Comparison of ENCODE assay signal across 11 cellular contexts in genomic region chr16:24984903-24985675, GRCh38. TPM values are rescaled to one million over a fixed set of nuclear protein-coding genes. Genes with fewer than 3 reads are reported as not detected.
A peak's percentile ranks its signal among the peaks of the same experiment; 100 is the strongest.
DNase-seq lines count a peak whose midpoint lies in the region; ATAC-seq and TF ChIP-seq lines count a peak whose summit lies in the region.
"Had no signal": no experiment of that assay in that cellular context is flagged by ENCODE, and none has a peak within 500 bp of the region (broad histone marks: within the 10 kb centered on the region; RNA-seq: fewer than 3 reads in every experiment).

No MANE protein-coding gene starts in this region.

- TF ChIP-seq EP300 in sigmoid colon (IDR thresholded peaks at IDR 0.05): no peak

- H3K27me3 ChIP-seq in CD4-positive, CD25-positive, alpha-beta regulatory T cell (ENCODE audit: control insufficient read depth, insufficient read depth, low read length): no peaks in the 10 kb centered on the region
- H3K27me3 ChIP-seq in dorsolateral prefrontal cortex (no peaks in the 10 kb centered on the region), sigmoid colon (no peaks in the 10 kb centered on the region)
- H3K27me3 ChIP-seq: cardiac muscle cell had no signal

- no peaks in the 10 kb centered on the region for H3K9me3 ChIP-seq in CD4-positive, CD25-positive, alpha-beta regulatory T cell (ENCODE audit: control insufficient read depth in 2 of 2, low read length in 2 of 2)
- no peaks in the 10 kb centered on the region for H3K9me3 ChIP-seq in sigmoid colon

- H3K4me1 Mint-ChIP-seq in CD4-positive, CD25-positive, alpha-beta regulatory T cell: peaks cover 41 to 81% (median 64%) of the 10 kb centered on the region in 4 donors
- peaks cover 88% of the 10 kb centered on the region for H3K4me1 Mint-ChIP-seq in HFFc6 (ENCODE audit: low read depth)

- TF ChIP-seq CTCF in HFFc6 (IDR thresholded peaks at IDR 0.05): no peak
- peak in 4 of 56 donors; percentile 8 to 18 (median 12) for TF ChIP-seq CTCF in dorsolateral prefrontal cortex (IDR thresholded peaks at IDR 0.05 in 54 of 56, conservative IDR thresholded peaks at IDR 0.05 in 2 of 56; ENCODE audit: low read depth in 1 of 56, partially characterized antibody in 56 of 56)
- no peak for TF ChIP-seq CTCF in sigmoid colon (IDR thresholded peaks at IDR 0.05)

- H3K36me3 ChIP-seq in CD4-positive, CD25-positive, alpha-beta regulatory T cell (ENCODE audit: control insufficient read depth, insufficient read depth, low read length): no peaks in the 10 kb centered on the region
- no peaks in the 10 kb centered on the region for H3K36me3 ChIP-seq in sigmoid colon
- H3K36me3 ChIP-seq: cardiac muscle cell had no signal

- intact Hi-C loops in dorsolateral prefrontal cortex (cut with DNase I): no loop called here
- intact Hi-C loops in sigmoid colon (cut with DNase I): no loop called here

- H3K9me3 Mint-ChIP-seq in CD4-positive, CD25-positive, alpha-beta regulatory T cell: peaks cover 0 to 3% (median 0%) of the 10 kb centered on the region in 7 donors
- H3K9me3 Mint-ChIP-seq in HFFc6: no peaks in the 10 kb centered on the region

- TF ChIP-seq POLR2A in sigmoid colon (IDR thresholded peaks at IDR 0.05): no peak

- H3K27me3 Mint-ChIP-seq in CD4-positive, CD25-positive, alpha-beta regulatory T cell: no peaks in the 10 kb centered on the region
- H3K27me3 Mint-ChIP-seq in HFFc6 (ENCODE audit: insufficient read depth): no peaks in the 10 kb centered on the region; the same call in 1 of the 2 replicates

- H3K36me3 Mint-ChIP-seq in CD4-positive, CD25-positive, alpha-beta regulatory T cell: peaks cover 4% of the 10 kb centered on the region
- peaks cover 26% of the 10 kb centered on the region for H3K36me3 Mint-ChIP-seq in HFFc6 (ENCODE audit: low read depth)

- no peak for ATAC-seq in CD4-positive, CD25-positive, alpha-beta regulatory T cell (ENCODE audit: low read depth in 2 of 2)
- ATAC-seq in GM19023 (IDR thresholded peaks at IDR 0.05; ENCODE audit: unreplicated experiment) (no peak), HG02870 (IDR thresholded peaks at IDR 0.05; ENCODE audit: unreplicated experiment) (no peak), HG03460 (IDR thresholded peaks at IDR 0.05; ENCODE audit: unreplicated experiment) (no peak)

- WGBS in sigmoid colon, 2 donors: 85 to 95% methylated on average over 5 of the region's 5 CpGs

- peaks cover 26% of the 10 kb centered on the region for H3K4me1 ChIP-seq in CD4-positive, CD25-positive, alpha-beta regulatory T cell (ENCODE audit: control insufficient read depth, insufficient read depth, low read length, poor library complexity, severe bottlenecking)
- H3K4me1 ChIP-seq in sigmoid colon: peaks cover 0 to 74% (median 64%) of the 10 kb centered on the region in 4 donors

- DNase-seq in CD4-positive, CD25-positive, alpha-beta regulatory T cell: no peak
- no peak for DNase-seq in HFFc6
- DNase-seq in dorsolateral prefrontal cortex: peak in 1 of 10 donors; percentile 41
- no peak for DNase-seq in sigmoid colon
- no peak for DNase-seq in SHP77 treated with DMSO at 0.1 percent for 48 hours (lab: John Stamatoyannopoulos, UW)
- DNase-seq: activated effector memory CD4-positive, alpha-beta T cell treated with Interleukin-2 at 50 U/mL for 16 hours had no signal

- H3K27ac Mint-ChIP-seq in CD4-positive, CD25-positive, alpha-beta regulatory T cell: peak overlapping the region; percentile 10 to 89 (median 58)
- H3K27ac Mint-ChIP-seq in HFFc6: peak overlapping the region; percentile 90
- H3K27ac Mint-ChIP-seq: T-helper 1 cell treated with Interleukin-12 subunit alpha and Interleukin-12 subunit beta and Interleukin-4 antibody, amounts not matched to agents 30 μg/mL and 1 μg/mL, for 36 hours had no signal

- no peak overlapping the region for H3K4me3 Mint-ChIP-seq in CD4-positive, CD25-positive, alpha-beta regulatory T cell
- 0 out of 2 replicates have a peak overlapping the region, but pooled peaks have one; percentile 29 for H3K4me3 Mint-ChIP-seq in HFFc6
- H3K4me3 Mint-ChIP-seq: T-helper 1 cell treated with Interleukin-12 subunit alpha and Interleukin-12 subunit beta and Interleukin-4 antibody, amounts not matched to agents 30 μg/mL and 1 μg/mL, for 36 hours had no signal

- H3K4me3 ChIP-seq in CD4-positive, CD25-positive, alpha-beta regulatory T cell (ENCODE audit: low read depth, low read length): no peak overlapping the region
- H3K4me3 ChIP-seq in dorsolateral prefrontal cortex (no peak overlapping the region), sigmoid colon (no peak overlapping the region)
- H3K4me3 ChIP-seq: cardiac muscle cell had no signal

- no peak overlapping the region for H3K27ac ChIP-seq in CD4-positive, CD25-positive, alpha-beta regulatory T cell (ENCODE audit: insufficient read depth, low read length, poor library complexity, severe bottlenecking)
- peak overlapping the region in 39 of 59 donors; percentile 0 to 97 (median 59) for H3K27ac ChIP-seq in dorsolateral prefrontal cortex
- H3K27ac ChIP-seq in sigmoid colon: peak overlapping the region in 3 of 4 donors; percentile 72 to 87 (median 76)
- H3K27ac ChIP-seq: cardiac muscle cell had no signal

RNA-seq across cellular contexts. Expression of gene ARHGAP17, which starts 30.1 kb away (rescaled TPM):
- 87.7 TPM for total RNA-seq in CD4-positive, CD25-positive, alpha-beta regulatory T cell
- 10 to 100 TPM; 22.0 to 36.7 (median 29.0) TPM for polyA plus RNA-seq in CD4-positive, CD25-positive, alpha-beta regulatory T cell
- 100 to 1,000 TPM in 3 of 6 experiments, 10 to 100 TPM in 3; 86.5 to 104 (median 97.4) TPM for total RNA-seq in HFFc6 (2021; fragmentation: NEBNext Ultra II Directional; extraction: Animal tissue kit (Norgen Biotek cat#: 25700))
- total RNA-seq in dorsolateral prefrontal cortex (10 to 100 TPM; 28.6 to 95.8 (median 54.2) TPM), sigmoid colon (10 to 100 TPM; 27.1 to 44.3 (median 35.5) TPM)
- polyA plus RNA-seq in sigmoid colon: 10 to 100 TPM; 46.8 to 55.6 (median 50.6) TPM
